ENCODE assay signal across 8 cellular contexts in genomic region chr20:11890331-11891080, GRCh38. TPM values are rescaled to one million over a fixed set of nuclear protein-coding genes. Genes with fewer than 3 reads are reported as not detected.
A peak's percentile ranks its signal among the peaks of the same experiment; 100 is the strongest.
DNase-seq lines count a peak whose midpoint lies in the region; ATAC-seq and TF ChIP-seq lines count a peak whose summit lies in the region.

No MANE protein-coding gene starts in this region.

- DNase-seq in activated CD4-positive, CD25-positive, alpha-beta regulatory T cell (lab: John Stamatoyannopoulos, UW), result no peak
- DNase-seq in NCI-H2227 treated with DMSO at 0.1 percent for 48 hours (lab: John Stamatoyannopoulos, UW) (peak; percentile 90), endothelial cell (ENCODE audit: low spot score) (peak; percentile 93), memory B cell (ENCODE audit: low spot score in 2 of 2) (peak in 1 of 2 donors; percentile 10)
- peak; percentile 65 for DNase-seq in activated CD4-positive, alpha-beta T cell treated with anti-CD3 and anti-CD28 coated beads, Interleukin-2, amount 10 ng/mL, durations not matched to agents 7 days and 5 days
- peak; percentile 5 to 72 (median 53) for DNase-seq in stimulated activated CD4-positive, alpha-beta T cell treated with anti-CD3 and anti-CD28 coated beads, TNF-alpha, amount 100 ng/mL, for 24 hours (ENCODE audit: low read depth in 3 of 3)

- H3K9me3 Mint-ChIP-seq in activated CD4-positive, alpha-beta T cell treated with anti-CD3 and anti-CD28 coated beads, Interleukin-2, amount 10 ng/mL, durations not matched to agents 7 days and 5 days, result no peaks in the 10 kb centered on the region
- H3K9me3 Mint-ChIP-seq in endothelial cell (ENCODE audit: unreplicated experiment) (no peaks in the 10 kb centered on the region), memory B cell (peaks cover 1% of the 10 kb centered on the region)

- CTCF ChIA-PET in activated CD4-positive, alpha-beta T cell treated with anti-CD3 and anti-CD28 coated beads, Interleukin-2, amount 10 ng/mL, durations not matched to agents 7 days and 5 days (lab: Charles Lee), result no interaction called here

- peaks cover 20% of the 10 kb centered on the region for H3K27me3 Mint-ChIP-seq in activated CD4-positive, alpha-beta T cell treated with anti-CD3 and anti-CD28 coated beads, Interleukin-2, amount 10 ng/mL, durations not matched to agents 7 days and 5 days
- H3K27me3 Mint-ChIP-seq in endothelial cell (ENCODE audit: unreplicated experiment), result peaks cover 17% of the 10 kb centered on the region
- H3K27me3 Mint-ChIP-seq in memory B cell, result peaks cover 9% of the 10 kb centered on the region

- peak overlapping the region; percentile 76 for H3K27ac Mint-ChIP-seq in activated CD4-positive, alpha-beta T cell treated with anti-CD3 and anti-CD28 coated beads, Interleukin-2, amount 10 ng/mL, durations not matched to agents 7 days and 5 days
- H3K27ac Mint-ChIP-seq in endothelial cell (ENCODE audit: unreplicated experiment), result peak overlapping the region; percentile 78
- no peak overlapping the region for H3K27ac Mint-ChIP-seq in memory B cell

- H3K4me3 Mint-ChIP-seq in activated CD4-positive, alpha-beta T cell treated with anti-CD3 and anti-CD28 coated beads, Interleukin-2, amount 10 ng/mL, durations not matched to agents 7 days and 5 days, result peak overlapping the region; percentile 80
- H3K4me3 Mint-ChIP-seq in endothelial cell (ENCODE audit: unreplicated experiment) (peak overlapping the region; percentile 93), memory B cell (peak overlapping the region; percentile 37)

- peak; percentile 36 to 48 for ATAC-seq in activated CD4-positive, CD25-positive, alpha-beta regulatory T cell treated with anti-CD3 and anti-CD28 coated beads, Interleukin-2, amount 50 U/mL, for 24 hours
- peak; percentile 60 for ATAC-seq in HG03103 (IDR thresholded peaks at IDR 0.05; ENCODE audit: low read depth, unreplicated experiment)
- ATAC-seq in memory B cell (ENCODE audit: low read depth), result peak; percentile 32

- no peaks in the 10 kb centered on the region for H3K36me3 Mint-ChIP-seq in activated CD4-positive, alpha-beta T cell treated with anti-CD3 and anti-CD28 coated beads, Interleukin-2, amount 10 ng/mL, durations not matched to agents 7 days and 5 days (ENCODE audit: low read depth)
- H3K36me3 Mint-ChIP-seq in endothelial cell (ENCODE audit: low read depth, unreplicated experiment) (peaks cover 6% of the 10 kb centered on the region), memory B cell (no peaks in the 10 kb centered on the region)

- H3K4me1 Mint-ChIP-seq in activated CD4-positive, alpha-beta T cell treated with anti-CD3 and anti-CD28 coated beads, Interleukin-2, amount 10 ng/mL, durations not matched to agents 7 days and 5 days, result peaks cover 22% of the 10 kb centered on the region
- H3K4me1 Mint-ChIP-seq in endothelial cell (ENCODE audit: unreplicated experiment) (peaks cover 16% of the 10 kb centered on the region), memory B cell (no peaks in the 10 kb centered on the region)

- no peak for TF ChIP-seq CTCF in endothelial cell (IDR thresholded peaks at IDR 0.05; ENCODE audit: unreplicated experiment)

- POLR2A ChIA-PET in activated CD4-positive, alpha-beta T cell treated with anti-CD3 and anti-CD28 coated beads, Interleukin-2, amount 10 ng/mL, durations not matched to agents 7 days and 5 days (lab: Charles Lee), result no interaction called here

RNA-seq across cellular contexts. Expression of gene BTBD3, which starts 27.2 kb away (rescaled TPM):
- 1 to 10 TPM; 5.5 to 6.6 TPM for total RNA-seq in activated CD4-positive, alpha-beta T cell treated with anti-CD3 and anti-CD28 coated beads, Interleukin-2, amount 10 ng/mL, durations not matched to agents 7 days and 5 days
- 56.0 TPM for total RNA-seq in endothelial cell (ENCODE audit: unreplicated experiment)

Comparison
In these comparisons a context has a peak if more than half of its experiments do, and no peak if none do; other contexts are left out.
1. DNase-seq: peak in NCI-H2227 treated with DMSO at 0.1 percent for 48 hours (single experiment), activated CD4-positive, alpha-beta T cell treated with anti-CD3 and anti-CD28 coated beads, Interleukin-2, amount 10 ng/mL, durations not matched to agents 7 days and 5 days (single experiment), endothelial cell (single experiment) and stimulated activated CD4-positive, alpha-beta T cell treated with anti-CD3 and anti-CD28 coated beads, TNF-alpha, amount 100 ng/mL, for 24 hours (3 of 3); none in activated CD4-positive, CD25-positive, alpha-beta regulatory T cell (0 of 4).
2. H3K4me3 Mint-ChIP-seq: peak in every context shown above with its lines; median percentile 93 in endothelial cell; 80 in activated CD4-positive, alpha-beta T cell treated with anti-CD3 and anti-CD28 coated beads, Interleukin-2, amount 10 ng/mL, durations not matched to agents 7 days and 5 days; 37 in memory B cell.
3. Peak in every context shown above with its lines, with median percentiles within 50 percentile points of each other: ATAC-seq.